ENCODE assay signal across 16 cellular contexts in the genomic region with DNA sequence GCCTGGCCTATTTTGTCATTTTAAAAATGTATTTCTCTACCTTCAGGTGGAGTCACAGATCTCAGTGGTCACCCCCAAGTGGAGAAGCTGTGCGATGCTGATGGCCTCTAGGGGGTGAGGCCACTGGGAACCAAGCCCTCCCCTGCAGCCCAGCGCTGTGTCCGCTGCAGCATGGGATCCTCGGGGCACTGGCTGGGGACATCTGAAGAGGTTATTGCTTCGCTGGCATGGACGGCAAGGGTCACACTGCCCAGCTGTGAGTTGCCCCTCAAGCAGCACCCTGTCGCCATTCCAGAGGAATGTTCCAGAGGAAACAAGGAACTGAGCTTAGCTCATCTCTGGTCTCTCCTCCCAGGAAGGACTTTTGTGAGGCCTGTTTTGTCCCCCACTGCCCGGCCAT.
DNase-seq lines count a peak whose midpoint lies in the region; ATAC-seq and TF ChIP-seq lines count a peak whose summit lies in the region.
"Had no signal": no experiment of that assay in that cellular context is flagged by ENCODE, and none has a peak within 500 bp of the region (broad histone marks: within the 10 kb centered on the region; RNA-seq: fewer than 3 reads in every experiment).

No MANE protein-coding gene starts in this region.

- WGBS in trophoblast cell (ENCODE audit: extremely low coverage, insufficient coverage, insufficient read length) = no CpG with 5 or more reads among the region's 8 CpGs

- H2BK5ac ChIP-seq in trophoblast cell (ENCODE audit: low read depth, low read length, poor library complexity) = no peak overlapping the region

- no peak overlapping the region for H3K4ac ChIP-seq in trophoblast cell (ENCODE audit: low read depth, low read length)

- no peak overlapping the region for H3K4me3 ChIP-seq in cardiac muscle cell
- H3K4me3 ChIP-seq in trophoblast cell (ENCODE audit: low read depth, low read length) = no peak overlapping the region
- no peak overlapping the region for H3K4me3 ChIP-seq in Karpas-422 (ENCODE audit: low read length)

- H2BK12ac ChIP-seq in trophoblast cell (ENCODE audit: low read length) = no peak overlapping the region

- ATAC-seq in left ventricle myocardium superior = no peak
- ATAC-seq in activated T-cell treated with anti-CD3 and anti-CD28 coated beads, Interleukin-2, amount 50 U/mL, for 4 hours = no peak
- ATAC-seq in GM18519 (IDR thresholded peaks at IDR 0.05; ENCODE audit: low FRiP score, unreplicated experiment) = no peak

- no peak overlapping the region for H3K9ac ChIP-seq in trophoblast cell (ENCODE audit: low read length)
- no peak overlapping the region for H3K9ac ChIP-seq in Karpas-422 (ENCODE audit: low read length)

- H3K4me1 Mint-ChIP-seq in activated T-cell treated with anti-CD3 and anti-CD28 coated beads, Interleukin-2, amount 50 U/mL, for 4 hours (ENCODE audit: low read depth) = peaks cover 1% of the 10 kb centered on the region
- H3K4me1 Mint-ChIP-seq: CD4-positive, alpha-beta memory T cell had no signal

- H3K79me2 ChIP-seq in trophoblast cell (ENCODE audit: control insufficient read depth, insufficient read depth, low read length, poor library complexity) (no peaks in the 10 kb centered on the region), Karpas-422 (ENCODE audit: low read length) (no peaks in the 10 kb centered on the region)

- H4K8ac ChIP-seq in trophoblast cell (ENCODE audit: low read depth, low read length) = peak overlapping the region; percentile 40

- H3K4me3 Mint-ChIP-seq in activated T-cell treated with anti-CD3 and anti-CD28 coated beads, Interleukin-2, amount 50 U/mL, for 4 hours = no peak overlapping the region
- H3K4me3 Mint-ChIP-seq: CD4-positive, alpha-beta memory T cell had no signal

- H3K18ac ChIP-seq in trophoblast cell (ENCODE audit: low read length) = no peak overlapping the region

- no peaks in the 10 kb centered on the region for H3K9me2 ChIP-seq in Karpas-422 (replicated peaks; ENCODE audit: insufficient read depth, low read length)

- peaks cover 12% of the 10 kb centered on the region for H3K9me3 Mint-ChIP-seq in activated T-cell treated with anti-CD3 and anti-CD28 coated beads, Interleukin-2, amount 50 U/mL, for 4 hours

- H3K14ac ChIP-seq in trophoblast cell (ENCODE audit: low read length) = no peak overlapping the region

- no peak overlapping the region for H2AK5ac ChIP-seq in trophoblast cell (ENCODE audit: low read length)

- H4K20me1 ChIP-seq in Karpas-422 (ENCODE audit: insufficient read depth, low read depth, low read length) = no peaks in the 10 kb centered on the region

- H2AFZ ChIP-seq in trophoblast cell (ENCODE audit: insufficient read depth, low read length, poor library complexity) = no peak overlapping the region
- H2AFZ ChIP-seq in Karpas-422 (ENCODE audit: low read length) = no peak overlapping the region

- intact Hi-C loops in left ventricle myocardium superior (cut with micrococcal nuclease) = loop anchor here (5.0 kb wide), 1 partner anchor 149 kb away; no protein-coding TSS in a partner anchor

- H4K12ac ChIP-seq in trophoblast cell (ENCODE audit: low read depth, low read length) = no peak overlapping the region

- DNase-seq in cardiac muscle cell (ENCODE audit: low read depth in 1 of 2, low spot score in 1 of 2) (no peak), left ventricle myocardium superior (no peak), iPS-NIHi7 (ENCODE audit: extremely low spot score) (peak; percentile 14), trophoblast cell (no peak), Karpas-422 (no peak), NCI-H187 (lab: John Stamatoyannopoulos, UW) (no peak)
- no peak for DNase-seq in activated T-cell treated with anti-CD3 and anti-CD28 coated beads, Interleukin-2, amount 50 U/mL, for 4 hours
- DNase-seq: 8988T; CD4-positive, alpha-beta memory T cell; DMS79 treated with DMSO at 0.1 percent for 48 hours; NCI-H1930; NCI-H2171; NCI-H748 treated with DMSO at 0.1 percent for 48 hours had no signal

- H3K27ac ChIP-seq in cardiac muscle cell (peak overlapping the region; percentile 84), trophoblast cell (ENCODE audit: low read depth, low read length) (no peak overlapping the region), Karpas-422 (ENCODE audit: low read length) (no peak overlapping the region)
- H3K27ac ChIP-seq: HL-60, RWPE1 had no signal

- H3K4me2 ChIP-seq in trophoblast cell (ENCODE audit: low read length) = no peak overlapping the region
- no peak overlapping the region for H3K4me2 ChIP-seq in Karpas-422 (ENCODE audit: low read depth, low read length, poor library complexity, severe bottlenecking)

- H3K9me3 ChIP-seq in cardiac muscle cell (ENCODE audit: low read depth) (no peaks in the 10 kb centered on the region), trophoblast cell (ENCODE audit: insufficient read depth, low read depth, low read length) (peaks cover 3% of the 10 kb centered on the region), Karpas-422 (ENCODE audit: low read length) (no peaks in the 10 kb centered on the region)

- H4K91ac ChIP-seq in trophoblast cell (ENCODE audit: low read depth, low read length) = peak overlapping the region; percentile 50

- H3K79me1 ChIP-seq in trophoblast cell (ENCODE audit: low read length) = no peaks in the 10 kb centered on the region

- H3K4me1 ChIP-seq in cardiac muscle cell (ENCODE audit: low read depth) = peaks cover 14% of the 10 kb centered on the region
- H3K4me1 ChIP-seq in trophoblast cell (ENCODE audit: control insufficient read depth in 1 of 2, insufficient read depth in 2 of 2, low read length in 2 of 2) = peaks cover 3 to 5% of the 10 kb centered on the region in 2 experiments
- no peaks in the 10 kb centered on the region for H3K4me1 ChIP-seq in Karpas-422 (ENCODE audit: low read length)

- no peak overlapping the region for H3K23ac ChIP-seq in trophoblast cell (ENCODE audit: low read length)

- H3K27me3 Mint-ChIP-seq in activated T-cell treated with anti-CD3 and anti-CD28 coated beads, Interleukin-2, amount 50 U/mL, for 4 hours (ENCODE audit: low read depth) = peaks cover 15% of the 10 kb centered on the region

- no peak overlapping the region for H2BK120ac ChIP-seq in trophoblast cell (ENCODE audit: insufficient read depth, low read length, poor library complexity)

- H3K36me3 Mint-ChIP-seq in activated T-cell treated with anti-CD3 and anti-CD28 coated beads, Interleukin-2, amount 50 U/mL, for 4 hours (ENCODE audit: insufficient read depth) = peaks cover 2% of the 10 kb centered on the region
- H3K36me3 Mint-ChIP-seq: CD4-positive, alpha-beta memory T cell had no signal

- H3K27me3 ChIP-seq in cardiac muscle cell = no peaks in the 10 kb centered on the region
- H3K27me3 ChIP-seq in trophoblast cell (ENCODE audit: insufficient read depth, low read length) = no peaks in the 10 kb centered on the region
- no peaks in the 10 kb centered on the region for H3K27me3 ChIP-seq in Karpas-422 (ENCODE audit: low read length)

- H3K36me3 ChIP-seq in cardiac muscle cell = no peaks in the 10 kb centered on the region
- no peaks in the 10 kb centered on the region for H3K36me3 ChIP-seq in trophoblast cell (ENCODE audit: control insufficient read depth in 1 of 2, insufficient read depth in 2 of 2, low read length in 2 of 2)
- no peaks in the 10 kb centered on the region for H3K36me3 ChIP-seq in Karpas-422 (ENCODE audit: insufficient read depth, low read length)

- TF ChIP-seq CTCF in cardiac muscle cell (IDR thresholded peaks at IDR 0.05; ENCODE audit: low read depth, low read length) = no peak
